In the genomic region with DNA sequence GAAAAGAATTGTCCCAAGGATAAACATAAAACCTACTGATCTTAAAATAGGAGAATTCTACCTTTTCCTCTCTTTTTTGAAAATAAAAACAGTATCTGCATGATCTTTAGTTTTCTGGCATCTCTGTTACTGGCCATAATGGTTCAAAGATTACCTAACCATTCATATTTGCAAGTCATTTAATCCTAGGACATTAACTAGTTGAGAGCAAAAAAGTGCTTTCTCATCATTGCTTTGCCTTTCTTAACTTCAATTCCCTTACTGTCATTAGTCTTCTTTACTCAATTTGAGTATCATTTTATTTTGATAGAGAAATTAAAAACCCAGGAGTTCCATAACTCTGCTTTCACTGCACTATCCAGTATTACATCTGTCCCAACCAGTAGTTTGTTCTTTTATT, we compare ENCODE assay signal across 7 cellular contexts.
"Had no signal": no experiment of that assay in that cellular context is flagged by ENCODE, and none has a peak within 500 bp of the region (broad histone marks: within the 10 kb centered on the region; RNA-seq: fewer than 3 reads in every experiment).

No MANE protein-coding gene starts in this region.

- H3K4me3 ChIP-seq: GM23248 had no signal

- H3K9me3 Mint-ChIP-seq: H9 had no signal

- H2AFZ ChIP-seq: GM23248 had no signal

- DNase-seq: GM23248, GOT3, H9, HCEC 1CT, IMR-90, KBM-7 had no signal

- H3K27ac ChIP-seq: GM23248 had no signal

- H3K4me3 Mint-ChIP-seq: H9 had no signal

- H3K9ac ChIP-seq: GM23248 had no signal

- FAIRE-seq: HTR-8/SVneo had no signal
